In genomic region chr3:129425213-129425612, GRCh38 we compare ENCODE assay signal across 30 cellular contexts. TPM values are rescaled to one million over a fixed set of nuclear protein-coding genes. Genes with fewer than 3 reads are reported as not detected.
DNase-seq lines count a peak whose midpoint lies in the region; ATAC-seq, FAIRE-seq and TF ChIP-seq lines count a peak whose summit lies in the region.
"Had no signal": no experiment of that assay in that cellular context is flagged by ENCODE, and none has a peak within 500 bp of the region (broad histone marks: within the 10 kb centered on the region; RNA-seq: fewer than 3 reads in every experiment).

No MANE protein-coding gene starts in this region.

- H3K36me3 ChIP-seq in HepG2 (replicated peaks in 1 of 2; ENCODE audit: control insufficient read depth in 1 of 2, insufficient read depth in 2 of 2, low read length in 2 of 2) = no peaks in the 10 kb centered on the region
- no peaks in the 10 kb centered on the region for H3K36me3 ChIP-seq in right lobe of liver
- H3K36me3 ChIP-seq in OCI-LY3 (replicated peaks; ENCODE audit: low read depth, low read length) = peaks cover 28% of the 10 kb centered on the region
- H3K36me3 ChIP-seq in upper lobe of right lung = peaks cover 4% of the 10 kb centered on the region
- H3K36me3 ChIP-seq: brain microvascular endothelial cell had no signal

- TF ChIP-seq RAD21 in HepG2 (CRISPR knock-in tag; IDR thresholded peaks at IDR 0.05) = no peak

- H3K4me1 ChIP-seq in HepG2 (ENCODE audit: insufficient read depth, low read length) (peaks cover 70% of the 10 kb centered on the region), right lobe of liver (peaks cover 0 to 28% (median 0%) of the 10 kb centered on the region in 4 donors), OCI-LY3 (ENCODE audit: low read length) (peaks cover 21% of the 10 kb centered on the region), upper lobe of right lung (peaks cover 15% of the 10 kb centered on the region)
- H3K4me1 ChIP-seq: SJCRH30 had no signal

- intact Hi-C loops in HepG2 (cut with micrococcal nuclease; ENCODE audit: unreplicated experiment) = loop anchor here (5.0 kb wide), 1 partner anchor 143 kb away; no protein-coding TSS in a partner anchor
- intact Hi-C loops in right lobe of liver (cut with DNase I) = no loop called here
- intact Hi-C loops in upper lobe of right lung (cut with DNase I) = no loop called here
- intact Hi-C loops in activated CD4-positive, alpha-beta memory T cell treated with anti-CD3 and anti-CD28 coated beads for 36 hours (cut with micrococcal nuclease) = no loop called here

- no peak for TF ChIP-seq CTCF in HepG2 (CRISPR knock-in tag; IDR thresholded peaks at IDR 0.05)
- no peak for TF ChIP-seq CTCF in right lobe of liver (IDR thresholded peaks at IDR 0.05)
- no peak for TF ChIP-seq CTCF in OCI-LY3 (IDR thresholded peaks at IDR 0.05; ENCODE audit: low read depth, low read length)
- TF ChIP-seq CTCF in upper lobe of right lung (IDR thresholded peaks at IDR 0.05) = no peak

- H3K4me1 Mint-ChIP-seq in activated CD4-positive, alpha-beta memory T cell treated with anti-CD3 and anti-CD28 coated beads for 36 hours (ENCODE audit: low read depth) = peaks cover 38% of the 10 kb centered on the region

- CTCF ChIA-PET in HepG2 (lab: Yijun Ruan, JAX; ENCODE audit: low intra/inter-chr PET ratio, low total read pairs) = no interaction called here
- CTCF ChIA-PET in activated CD4-positive, alpha-beta memory T cell treated with anti-CD3 and anti-CD28 coated beads for 36 hours (lab: Charles Lee) = interaction anchor here (1.3 kb wide), 1 partner anchor 26 kb away, joined by 3 read pairs; no protein-coding TSS in a partner anchor

- no peaks in the 10 kb centered on the region for H3K27me3 Mint-ChIP-seq in activated CD4-positive, alpha-beta memory T cell treated with anti-CD3 and anti-CD28 coated beads for 36 hours
- H3K27me3 Mint-ChIP-seq: B cell had no signal

- H3K27ac Mint-ChIP-seq in activated CD4-positive, alpha-beta memory T cell treated with anti-CD3 and anti-CD28 coated beads for 36 hours = no peak overlapping the region
- H3K27ac Mint-ChIP-seq: activated CD4-positive, alpha-beta memory T cell treated with anti-CD3 and anti-CD28 coated beads, Interleukin-2, amount 10 ng/mL, durations not matched to agents 7 days and 5 days had no signal

- H3K9me3 ChIP-seq in HepG2 (ENCODE audit: low read length) = no peaks in the 10 kb centered on the region
- no peaks in the 10 kb centered on the region for H3K9me3 ChIP-seq in right lobe of liver
- H3K9me3 ChIP-seq in OCI-LY3 (ENCODE audit: insufficient read depth, low read length) = 0 out of 2 replicates have a peak, but pooled peaks cover 4% of the 10 kb centered on the region
- H3K9me3 ChIP-seq in upper lobe of right lung = no peaks in the 10 kb centered on the region
- H3K9me3 ChIP-seq: adrenal gland, Caco-2, SJCRH30 had no signal

- no peak for FAIRE-seq in HepG2 (lab: Jason Lieb, UNC)
- FAIRE-seq: RCC 7860 had no signal

- 37% methylated on average over 3 of the region's 3 CpGs for WGBS in HepG2 (ENCODE audit: low lambda C conversion rate)
- WGBS in right lobe of liver (ENCODE audit: insufficient coverage, low coverage, low lambda C conversion rate, missing lambda C conversion rate) = 83% methylated on average over 3 of the region's 3 CpGs

- no peak for DNase-seq in HepG2 (ENCODE audit: low spot score)
- no peak for DNase-seq in right lobe of liver
- DNase-seq in iPS-NIHi7 (ENCODE audit: extremely low spot score) = peak; percentile 32
- peak; percentile 50 for DNase-seq in upper lobe of right lung
- DNase-seq in activated CD4-positive, alpha-beta memory T cell treated with anti-CD3 and anti-CD28 coated beads for 36 hours = no peak
- DNase-seq: activated CD4-positive, alpha-beta memory T cell treated with anti-CD3 and anti-CD28 coated beads, Interleukin-2, amount 10 ng/mL, durations not matched to agents 7 days and 5 days; activated gamma-delta T cell; activated T-cell treated with anti-CD3 and anti-CD28 coated beads for 4 hours; brain microvascular endothelial cell; Caco-2; DMS79; effector CD4-positive, alpha-beta T cell; left ventricle myocardium superior; MV-4-11; NCI-H1694; NCI-H2171; NCI-H524; nephron progenitor cell; SJCRH30; T-helper 1 cell had no signal

- H3K27ac ChIP-seq in HepG2 (ENCODE audit: extremely low read length, insufficient read depth, low read length) (no peak overlapping the region), right lobe of liver (peak overlapping the region in 1 of 3 donors; percentile 43), OCI-LY3 (ENCODE audit: low read length) (peak overlapping the region; percentile 66), upper lobe of right lung (no peak overlapping the region)
- H3K27ac ChIP-seq: adrenal gland, brain microvascular endothelial cell, SJCRH30 had no signal

- no peak overlapping the region; a peak in 1 of 6 replicates for H3K4me3 ChIP-seq in HepG2 (replicated peaks in 1 of 3; ENCODE audit: insufficient read depth in 1 of 3, low read depth in 2 of 3, low read length in 3 of 3)
- no peak overlapping the region for H3K4me3 ChIP-seq in right lobe of liver
- H3K4me3 ChIP-seq in OCI-LY3 (ENCODE audit: low read length) = no peak overlapping the region
- no peak overlapping the region for H3K4me3 ChIP-seq in upper lobe of right lung
- H3K4me3 ChIP-seq: adrenal gland, SJCRH30 had no signal

- no peak overlapping the region for H2AFZ ChIP-seq in HepG2 (ENCODE audit: low read length)
- H2AFZ ChIP-seq in OCI-LY3 (ENCODE audit: low read depth, low read length) = no peak overlapping the region

- no peaks in the 10 kb centered on the region for H3K9me3 Mint-ChIP-seq in activated CD4-positive, alpha-beta memory T cell treated with anti-CD3 and anti-CD28 coated beads for 36 hours
- H3K9me3 Mint-ChIP-seq: activated CD4-positive, alpha-beta memory T cell treated with anti-CD3 and anti-CD28 coated beads, Interleukin-2, amount 10 ng/mL, durations not matched to agents 7 days and 5 days; nephron progenitor cell had no signal

- ATAC-seq in HepG2 = no peak
- ATAC-seq in right lobe of liver = no peak
- no peak for ATAC-seq in upper lobe of right lung
- ATAC-seq in GM21360 (IDR thresholded peaks at IDR 0.05; ENCODE audit: unreplicated experiment) = no peak
- ATAC-seq in HG03280 (IDR thresholded peaks at IDR 0.05; ENCODE audit: unreplicated experiment) = no peak
- ATAC-seq: left ventricle myocardium superior had no signal

- H3K36me3 Mint-ChIP-seq in activated CD4-positive, alpha-beta memory T cell treated with anti-CD3 and anti-CD28 coated beads for 36 hours = peaks cover 4% of the 10 kb centered on the region

- in situ Hi-C loops in HepG2 (cut with HindIII; ENCODE audit: extremely low pct_ligation_motif_present, low pct_unique_long_range_greater_than_20kb) = no loop called here

- H3K9ac ChIP-seq in HepG2 (ENCODE audit: insufficient read depth, low read depth, low read length) = no peak overlapping the region; the same call in 1 of the 2 replicates
- no peak overlapping the region for H3K9ac ChIP-seq in OCI-LY3 (ENCODE audit: low read length)

- H3K4me3 Mint-ChIP-seq in activated CD4-positive, alpha-beta memory T cell treated with anti-CD3 and anti-CD28 coated beads for 36 hours = no peak overlapping the region
- H3K4me3 Mint-ChIP-seq: activated CD4-positive, alpha-beta memory T cell treated with anti-CD3 and anti-CD28 coated beads, Interleukin-2, amount 10 ng/mL, durations not matched to agents 7 days and 5 days; B cell; nephron progenitor cell had no signal

- no TSS peak for BruUV-seq in HepG2 (replicated peaks; lab: Mats Ljungman, UMichigan)

- H3K79me2 ChIP-seq in HepG2 (ENCODE audit: insufficient read depth, low read length) (no peaks in the 10 kb centered on the region), OCI-LY3 (ENCODE audit: low read length) (no peaks in the 10 kb centered on the region)

- POLR2A ChIA-PET in HepG2 (lab: Yijun Ruan, JAX) = interaction anchor here (0.9 to 1.3 kb wide), 2 partner anchors 15 to 25 kb away, joined by 4 to 5 read pairs; partner anchors contain the start of genes IFT122 and MBD4
- POLR2A ChIA-PET in activated CD4-positive, alpha-beta memory T cell treated with anti-CD3 and anti-CD28 coated beads for 36 hours (lab: Charles Lee) = interaction anchor here (1.1 kb wide), 1 partner anchor 15 kb away, joined by 3 read pairs; the partner anchor contains the start of genes IFT122 and MBD4

- peaks cover 0 to 4% of the 10 kb centered on the region in 2 experiments; a peak in 2 of 5 replicates for H3K27me3 ChIP-seq in HepG2 (ENCODE audit: control insufficient read depth in 1 of 2, insufficient read depth in 2 of 2, low read length in 2 of 2)
- H3K27me3 ChIP-seq in right lobe of liver = no peaks in the 10 kb centered on the region
- H3K27me3 ChIP-seq in OCI-LY3 (ENCODE audit: low read depth, low read length) = no peaks in the 10 kb centered on the region
- no peaks in the 10 kb centered on the region for H3K27me3 ChIP-seq in upper lobe of right lung
- H3K27me3 ChIP-seq: adrenal gland, brain microvascular endothelial cell, SJCRH30 had no signal

- TF ChIP-seq POLR2A in HepG2 (IDR thresholded peaks at IDR 0.05; ENCODE audit: insufficient read depth in 1 of 2, low read depth in 2 of 2, low read length in 2 of 2) (no peak), right lobe of liver (IDR thresholded peaks at IDR 0.05) (no peak)

- H4K20me1 ChIP-seq in HepG2 (ENCODE audit: insufficient read depth, low read length) (no peaks in the 10 kb centered on the region), OCI-LY3 (ENCODE audit: insufficient read depth, low read length) (no peaks in the 10 kb centered on the region)

- H3K4me2 ChIP-seq in HepG2 (ENCODE audit: low read depth, low read length) (peak overlapping the region; percentile 70), OCI-LY3 (ENCODE audit: low read length) (peak overlapping the region; percentile 58)

- TF ChIP-seq EP300 in HepG2 (IDR thresholded peaks at IDR 0.05; ENCODE audit: low read depth in 2 of 2, low read length in 2 of 2) (no peak), HepG2 (CRISPR knock-in tag; IDR thresholded peaks at IDR 0.05; ENCODE audit: borderline replicate concordance) (no peak)

RNA-seq across cellular contexts. Expression of gene EFCAB12, which starts 3.2 kb away (rescaled TPM):
- total RNA-seq in HepG2 (2016; rRNA removed; fragmentation: Illumina TruSeq; extraction: Trizol) (0.11 and 0.31 TPM in 2 replicates), right lobe of liver (1 to 10 TPM in 5 of 6 experiments, under 1 TPM in 1; 0.26 to 4.7 (median 2.0) TPM), upper lobe of right lung (0.55 TPM)
- total RNA-seq in HepG2 (2016; cell fraction: cytosol; rRNA removed; fragmentation: Illumina TruSeq; extraction: Trizol; ENCODE audit: low read depth) = 0.18 TPM in 1 of 2 replicates, not detected in the other
- total RNA-seq in HepG2 (2016; cell fraction: insoluble cytoplasmic fraction; rRNA removed; fragmentation: Illumina TruSeq; extraction: Trizol) = 0.07 and 0.26 TPM in 2 replicates
- 0.14 and 0.15 TPM in 2 replicates for total RNA-seq in HepG2 (2016; cell fraction: membrane; rRNA removed; fragmentation: Illumina TruSeq; extraction: Trizol)
- 0.34 and 0.50 TPM in 2 replicates for total RNA-seq in HepG2 (2016; cell fraction: nucleus; rRNA removed; fragmentation: Illumina TruSeq; extraction: Trizol)
- polyA plus RNA-seq in HepG2 (2011; rRNA removed) = 2.4 and 2.9 TPM in 2 replicates
- polyA plus RNA-seq in HepG2 (2011; cell fraction: cytosol; rRNA removed) = 1.3 and 1.4 TPM in 2 replicates
- 9.6 and 10.2 TPM in 2 replicates for polyA plus RNA-seq in HepG2 (2011; cell fraction: nucleus; rRNA removed)
- polyA plus RNA-seq in HepG2 (2012) = 2.4 and 3.5 TPM in 2 replicates
- polyA plus RNA-seq in HepG2 (2016; cell fraction: cytosol; fragmentation: Illumina TruSeq; extraction: Trizol; ENCODE audit: low read depth) = 0.06 and 0.17 TPM in 2 replicates
- polyA plus RNA-seq in HepG2 (2016; cell fraction: insoluble cytoplasmic fraction; fragmentation: Illumina TruSeq; extraction: Trizol; ENCODE audit: low read depth) = 0.33 and 0.35 TPM in 2 replicates
- 0.15 and 0.24 TPM in 2 replicates for polyA plus RNA-seq in HepG2 (2016; cell fraction: membrane; fragmentation: Illumina TruSeq; extraction: Trizol; ENCODE audit: low read depth)
- 0.92 and 1.5 TPM in 2 replicates for polyA plus RNA-seq in HepG2 (2016; cell fraction: nucleus; fragmentation: Illumina TruSeq; extraction: Trizol; ENCODE audit: insufficient read depth, low read depth)
- polyA minus RNA-seq in HepG2 (2011; rRNA and poly(A)+ RNA removed; ENCODE audit: low replicate concordance) = 1.9 and 2.0 TPM in 2 replicates
- polyA minus RNA-seq in HepG2 (2011; cell fraction: cytosol; rRNA and poly(A)+ RNA removed) = 0.70 and 0.89 TPM in 2 replicates
- 3.9 and 4.8 TPM in 2 replicates for polyA minus RNA-seq in HepG2 (2011; cell fraction: nucleus; rRNA and poly(A)+ RNA removed)
- under 1 TPM; 0.31 to 0.45 TPM for total RNA-seq in activated CD4-positive, alpha-beta memory T cell treated with anti-CD3 and anti-CD28 coated beads for 36 hours
- total RNA-seq: chondrocyte, epithelial cell of proximal tubule, left ventricle myocardium superior, SJCRH30, skeletal muscle tissue, urinary bladder had no signal

RNA-seq across cellular contexts. Expression of gene MBD4, which starts 14.5 kb away (rescaled TPM):
- total RNA-seq in HepG2 (2016; rRNA removed; fragmentation: Illumina TruSeq; extraction: Trizol) = 25.3 and 26.9 TPM in 2 replicates
- 5.2 and 7.0 TPM in 2 replicates for total RNA-seq in HepG2 (2016; cell fraction: cytosol; rRNA removed; fragmentation: Illumina TruSeq; extraction: Trizol; ENCODE audit: low read depth)
- total RNA-seq in HepG2 (2016; cell fraction: insoluble cytoplasmic fraction; rRNA removed; fragmentation: Illumina TruSeq; extraction: Trizol) = 25.0 and 27.0 TPM in 2 replicates
- 11.5 and 12.6 TPM in 2 replicates for total RNA-seq in HepG2 (2016; cell fraction: membrane; rRNA removed; fragmentation: Illumina TruSeq; extraction: Trizol)
- total RNA-seq in HepG2 (2016; cell fraction: nucleus; rRNA removed; fragmentation: Illumina TruSeq; extraction: Trizol) = 30.2 and 35.1 TPM in 2 replicates
- polyA plus RNA-seq in HepG2 (2011; rRNA removed) = 13.7 and 14.9 TPM in 2 replicates
- 4.8 and 4.9 TPM in 2 replicates for polyA plus RNA-seq in HepG2 (2011; cell fraction: cytosol; rRNA removed)
- polyA plus RNA-seq in HepG2 (2011; cell fraction: nucleus; rRNA removed) = 22.5 and 26.7 TPM in 2 replicates
- 10.8 and 12.2 TPM in 2 replicates for polyA plus RNA-seq in HepG2 (2012)
- polyA plus RNA-seq in HepG2 (2016; cell fraction: cytosol; fragmentation: Illumina TruSeq; extraction: Trizol; ENCODE audit: low read depth) = 1.9 and 2.1 TPM in 2 replicates
- polyA plus RNA-seq in HepG2 (2016; cell fraction: insoluble cytoplasmic fraction; fragmentation: Illumina TruSeq; extraction: Trizol; ENCODE audit: low read depth) = 21.7 and 24.1 TPM in 2 replicates
- 4.6 and 5.5 TPM in 2 replicates for polyA plus RNA-seq in HepG2 (2016; cell fraction: membrane; fragmentation: Illumina TruSeq; extraction: Trizol; ENCODE audit: low read depth)
- 43.7 and 51.7 TPM in 2 replicates for polyA plus RNA-seq in HepG2 (2016; cell fraction: nucleus; fragmentation: Illumina TruSeq; extraction: Trizol; ENCODE audit: insufficient read depth, low read depth)
- polyA minus RNA-seq in HepG2 (2011; rRNA and poly(A)+ RNA removed; ENCODE audit: low replicate concordance) = 6.9 and 16.7 TPM in 2 replicates
- polyA minus RNA-seq in HepG2 (2011; cell fraction: cytosol; rRNA and poly(A)+ RNA removed) = 4.8 and 6.9 TPM in 2 replicates
- 32.4 and 39.8 TPM in 2 replicates for polyA minus RNA-seq in HepG2 (2011; cell fraction: nucleus; rRNA and poly(A)+ RNA removed)
- 10 to 100 TPM; 16.9 to 26.1 (median 25.3) TPM for total RNA-seq in right lobe of liver
- 36.4 TPM for total RNA-seq in upper lobe of right lung
- total RNA-seq in activated CD4-positive, alpha-beta memory T cell treated with anti-CD3 and anti-CD28 coated beads for 36 hours = 10 to 100 TPM; 50.5 to 53.7 TPM

RNA-seq across cellular contexts. Expression of gene IFT122, which starts 14.8 kb away (rescaled TPM):
- 10.3 and 10.8 TPM in 2 replicates for total RNA-seq in HepG2 (2016; rRNA removed; fragmentation: Illumina TruSeq; extraction: Trizol)
- total RNA-seq in HepG2 (2016; cell fraction: cytosol; rRNA removed; fragmentation: Illumina TruSeq; extraction: Trizol; ENCODE audit: low read depth) = 1.7 and 3.1 TPM in 2 replicates
- 9.7 and 10.0 TPM in 2 replicates for total RNA-seq in HepG2 (2016; cell fraction: insoluble cytoplasmic fraction; rRNA removed; fragmentation: Illumina TruSeq; extraction: Trizol)
- total RNA-seq in HepG2 (2016; cell fraction: membrane; rRNA removed; fragmentation: Illumina TruSeq; extraction: Trizol) = 3.2 and 3.8 TPM in 2 replicates
- 13.1 and 17.6 TPM in 2 replicates for total RNA-seq in HepG2 (2016; cell fraction: nucleus; rRNA removed; fragmentation: Illumina TruSeq; extraction: Trizol)
- polyA plus RNA-seq in HepG2 (2011; rRNA removed) = 9.1 and 10.1 TPM in 2 replicates
- polyA plus RNA-seq in HepG2 (2011; cell fraction: cytosol; rRNA removed) = 6.0 and 7.1 TPM in 2 replicates
- 39.5 and 68.7 TPM in 2 replicates for polyA plus RNA-seq in HepG2 (2011; cell fraction: nucleus; rRNA removed)
- 8.5 and 8.9 TPM in 2 replicates for polyA plus RNA-seq in HepG2 (2012)
- 1.0 and 2.0 TPM in 2 replicates for polyA plus RNA-seq in HepG2 (2016; cell fraction: cytosol; fragmentation: Illumina TruSeq; extraction: Trizol; ENCODE audit: low read depth)
- polyA plus RNA-seq in HepG2 (2016; cell fraction: insoluble cytoplasmic fraction; fragmentation: Illumina TruSeq; extraction: Trizol; ENCODE audit: low read depth) = 6.8 and 7.9 TPM in 2 replicates
- polyA plus RNA-seq in HepG2 (2016; cell fraction: membrane; fragmentation: Illumina TruSeq; extraction: Trizol; ENCODE audit: low read depth) = 1.5 and 2.2 TPM in 2 replicates
- polyA plus RNA-seq in HepG2 (2016; cell fraction: nucleus; fragmentation: Illumina TruSeq; extraction: Trizol; ENCODE audit: insufficient read depth, low read depth) = 31.1 and 32.0 TPM in 2 replicates
- 44.2 and 53.6 TPM in 2 replicates for polyA minus RNA-seq in HepG2 (2011; rRNA and poly(A)+ RNA removed; ENCODE audit: low replicate concordance)
- 4.7 and 7.2 TPM in 2 replicates for polyA minus RNA-seq in HepG2 (2011; cell fraction: cytosol; rRNA and poly(A)+ RNA removed)
- polyA minus RNA-seq in HepG2 (2011; cell fraction: nucleus; rRNA and poly(A)+ RNA removed) = 22.0 and 30.6 TPM in 2 replicates
- total RNA-seq in right lobe of liver = 10 to 100 TPM in 4 of 6 experiments, 1 to 10 TPM in 2; 7.1 to 16.8 (median 11.5) TPM
- 26.5 TPM for total RNA-seq in upper lobe of right lung
- total RNA-seq in activated CD4-positive, alpha-beta memory T cell treated with anti-CD3 and anti-CD28 coated beads for 36 hours = 10 to 100 TPM; 21.5 to 25.5 TPM

Comparison
In these comparisons a context has a peak if more than half of its experiments do, and no peak if none do; other contexts are left out.
1. DNase-seq: peak in iPS-NIHi7 (single experiment) and upper lobe of right lung (single experiment); none in HepG2 (single experiment), right lobe of liver (0 of 3) and activated CD4-positive, alpha-beta memory T cell treated with anti-CD3 and anti-CD28 coated beads for 36 hours (single experiment).